Comparison of ENCODE assay signal across 8 cellular contexts in the genomic region with DNA sequence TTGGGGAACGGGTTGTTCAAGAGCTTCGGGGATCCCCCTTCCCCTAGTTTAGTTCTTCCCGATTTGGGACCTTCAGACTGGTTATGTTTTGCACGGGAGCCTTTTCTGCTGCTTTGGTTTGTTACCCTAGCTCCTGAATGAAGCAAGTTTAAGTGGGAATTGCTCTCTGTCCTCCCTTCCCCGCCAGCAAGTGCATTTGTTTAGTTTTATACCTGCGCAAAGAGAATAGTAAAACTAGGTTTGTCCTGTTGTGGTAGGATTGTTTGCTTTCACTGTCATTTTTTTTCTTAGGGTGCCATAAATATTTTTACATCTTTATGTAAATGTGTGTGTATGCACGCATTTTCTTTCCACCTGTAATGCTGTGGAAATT. TPM values are rescaled to one million over a fixed set of nuclear protein-coding genes. Genes with fewer than 3 reads are reported as not detected.
DNase-seq lines count a peak whose midpoint lies in the region; ATAC-seq and TF ChIP-seq lines count a peak whose summit lies in the region.

No MANE protein-coding gene starts in this region.

- DNase-seq in H7, result no peak
- no peak for DNase-seq in fibroblast of pulmonary artery (ENCODE audit: low read depth)
- DNase-seq in prostate gland (ENCODE audit: low spot score), result no peak
- no peak for DNase-seq in AG08395 (ENCODE audit: low spot score)
- DNase-seq in SKM-1 (lab: John Stamatoyannopoulos, UW; ENCODE audit: unreplicated experiment), result no peak
- no peak for DNase-seq in globus pallidus (ENCODE audit: low spot score)

- peaks cover 2% of the 10 kb centered on the region for H3K27me3 ChIP-seq in H7 (ENCODE audit: control insufficient read depth, insufficient read depth, low read length)
- no peaks in the 10 kb centered on the region for H3K27me3 ChIP-seq in prostate gland (replicated peaks; ENCODE audit: insufficient read depth)

- TF ChIP-seq CTCF in fibroblast of pulmonary artery (IDR thresholded peaks at IDR 0.05; ENCODE audit: low read length, missing control alignments) (no peak), prostate gland (IDR thresholded peaks at IDR 0.05) (no peak)

- peak; percentile 6; the same call in 2 of the 3 replicates for ATAC-seq in SK-N-SH treated with all-trans-retinoic acid at 6 μM for 48 hours
- no peak for ATAC-seq in HG03045 (IDR thresholded peaks at IDR 0.05; ENCODE audit: unreplicated experiment)

- H3K36me3 ChIP-seq in H7 (replicated peaks; ENCODE audit: control insufficient read depth, insufficient read depth, low read length), result no peaks in the 10 kb centered on the region
- H3K36me3 ChIP-seq in prostate gland, result no peaks in the 10 kb centered on the region

- peak overlapping the region; percentile 87 to 88 for H3K27ac ChIP-seq in prostate gland

- H3K4me1 ChIP-seq in prostate gland (replicated peaks), result no peaks in the 10 kb centered on the region

- H3K9me3 ChIP-seq in prostate gland, result no peaks in the 10 kb centered on the region

- intact Hi-C loops in prostate gland (cut with DNase I), result no loop called here

- TF ChIP-seq POLR2A in prostate gland (IDR thresholded peaks at IDR 0.05), result no peak

- WGBS in prostate gland, result 12% methylated on average over 7 of the region's 7 CpGs

- H3K4me3 ChIP-seq in H7 (ENCODE audit: insufficient read depth, low read depth, low read length) (peak overlapping the region; percentile 87), fibroblast of pulmonary artery (replicated peaks; ENCODE audit: low read depth, low read length) (peak overlapping the region; percentile 71), prostate gland (peak overlapping the region; percentile 83 to 91)

TF ChIP-seq in SK-N-SH treated with all-trans-retinoic acid at 6 μM for 48 hours, 23 proteins besides CTCF, POLR2A, EP300 and RAD21:
- TF ChIP-seq, protein P1, sequence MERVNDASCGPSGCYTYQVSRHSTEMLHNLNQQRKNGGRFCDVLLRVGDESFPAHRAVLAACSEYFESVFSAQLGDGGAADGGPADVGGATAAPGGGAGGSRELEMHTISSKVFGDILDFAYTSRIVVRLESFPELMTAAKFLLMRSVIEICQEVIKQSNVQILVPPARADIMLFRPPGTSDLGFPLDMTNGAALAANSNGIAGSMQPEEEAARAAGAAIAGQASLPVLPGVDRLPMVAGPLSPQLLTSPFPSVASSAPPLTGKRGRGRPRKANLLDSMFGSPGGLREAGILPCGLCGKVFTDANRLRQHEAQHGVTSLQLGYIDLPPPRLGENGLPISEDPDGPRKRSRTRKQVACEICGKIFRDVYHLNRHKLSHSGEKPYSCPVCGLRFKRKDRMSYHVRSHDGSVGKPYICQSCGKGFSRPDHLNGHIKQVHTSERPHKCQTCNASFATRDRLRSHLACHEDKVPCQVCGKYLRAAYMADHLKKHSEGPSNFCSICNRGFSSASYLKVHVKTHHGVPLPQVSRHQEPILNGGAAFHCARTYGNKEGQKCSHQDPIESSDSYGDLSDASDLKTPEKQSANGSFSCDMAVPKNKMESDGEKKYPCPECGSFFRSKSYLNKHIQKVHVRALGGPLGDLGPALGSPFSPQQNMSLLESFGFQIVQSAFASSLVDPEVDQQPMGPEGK (CRISPR knock-in tag; IDR thresholded peaks at IDR 0.05; ENCODE audit: borderline replicate concordance), result no peak
- no peak for TF ChIP-seq ESRRG (CRISPR knock-in tag; IDR thresholded peaks at IDR 0.05)
- TF ChIP-seq RARB (CRISPR knock-in tag; IDR thresholded peaks at IDR 0.05), result no peak
- TF ChIP-seq, protein P2, sequence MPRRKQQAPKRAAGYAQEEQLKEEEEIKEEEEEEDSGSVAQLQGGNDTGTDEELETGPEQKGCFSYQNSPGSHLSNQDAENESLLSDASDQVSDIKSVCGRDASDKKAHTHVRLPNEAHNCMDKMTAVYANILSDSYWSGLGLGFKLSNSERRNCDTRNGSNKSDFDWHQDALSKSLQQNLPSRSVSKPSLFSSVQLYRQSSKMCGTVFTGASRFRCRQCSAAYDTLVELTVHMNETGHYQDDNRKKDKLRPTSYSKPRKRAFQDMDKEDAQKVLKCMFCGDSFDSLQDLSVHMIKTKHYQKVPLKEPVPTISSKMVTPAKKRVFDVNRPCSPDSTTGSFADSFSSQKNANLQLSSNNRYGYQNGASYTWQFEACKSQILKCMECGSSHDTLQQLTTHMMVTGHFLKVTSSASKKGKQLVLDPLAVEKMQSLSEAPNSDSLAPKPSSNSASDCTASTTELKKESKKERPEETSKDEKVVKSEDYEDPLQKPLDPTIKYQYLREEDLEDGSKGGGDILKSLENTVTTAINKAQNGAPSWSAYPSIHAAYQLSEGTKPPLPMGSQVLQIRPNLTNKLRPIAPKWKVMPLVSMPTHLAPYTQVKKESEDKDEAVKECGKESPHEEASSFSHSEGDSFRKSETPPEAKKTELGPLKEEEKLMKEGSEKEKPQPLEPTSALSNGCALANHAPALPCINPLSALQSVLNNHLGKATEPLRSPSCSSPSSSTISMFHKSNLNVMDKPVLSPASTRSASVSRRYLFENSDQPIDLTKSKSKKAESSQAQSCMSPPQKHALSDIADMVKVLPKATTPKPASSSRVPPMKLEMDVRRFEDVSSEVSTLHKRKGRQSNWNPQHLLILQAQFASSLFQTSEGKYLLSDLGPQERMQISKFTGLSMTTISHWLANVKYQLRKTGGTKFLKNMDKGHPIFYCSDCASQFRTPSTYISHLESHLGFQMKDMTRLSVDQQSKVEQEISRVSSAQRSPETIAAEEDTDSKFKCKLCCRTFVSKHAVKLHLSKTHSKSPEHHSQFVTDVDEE (CRISPR knock-in tag; IDR thresholded peaks at IDR 0.05), result no peak
- TF ChIP-seq ISL1 (CRISPR knock-in tag; IDR thresholded peaks at IDR 0.05), result no peak
- TF ChIP-seq ZNF565 (CRISPR knock-in tag; conservative IDR thresholded peaks at IDR 0.05; ENCODE audit: low read depth), result no peak
- no peak for TF ChIP-seq ZFP3 (CRISPR knock-in tag; IDR thresholded peaks at IDR 0.05)
- no peak for TF ChIP-seq ZNF70 (CRISPR knock-in tag; IDR thresholded peaks at IDR 0.05)
- no peak for TF ChIP-seq ZFP30 (CRISPR knock-in tag; IDR thresholded peaks at IDR 0.05)
- no peak for TF ChIP-seq PPARA (CRISPR knock-in tag; IDR thresholded peaks at IDR 0.05; ENCODE audit: borderline replicate concordance)
- TF ChIP-seq SNAI2 (CRISPR knock-in tag; IDR thresholded peaks at IDR 0.05), result no peak
- no peak for TF ChIP-seq ZC3H10 (CRISPR knock-in tag; IDR thresholded peaks at IDR 0.05)
- TF ChIP-seq ARNTL (CRISPR knock-in tag; IDR thresholded peaks at IDR 0.05; ENCODE audit: borderline replicate concordance, low read depth), result no peak
- TF ChIP-seq, protein P3, sequence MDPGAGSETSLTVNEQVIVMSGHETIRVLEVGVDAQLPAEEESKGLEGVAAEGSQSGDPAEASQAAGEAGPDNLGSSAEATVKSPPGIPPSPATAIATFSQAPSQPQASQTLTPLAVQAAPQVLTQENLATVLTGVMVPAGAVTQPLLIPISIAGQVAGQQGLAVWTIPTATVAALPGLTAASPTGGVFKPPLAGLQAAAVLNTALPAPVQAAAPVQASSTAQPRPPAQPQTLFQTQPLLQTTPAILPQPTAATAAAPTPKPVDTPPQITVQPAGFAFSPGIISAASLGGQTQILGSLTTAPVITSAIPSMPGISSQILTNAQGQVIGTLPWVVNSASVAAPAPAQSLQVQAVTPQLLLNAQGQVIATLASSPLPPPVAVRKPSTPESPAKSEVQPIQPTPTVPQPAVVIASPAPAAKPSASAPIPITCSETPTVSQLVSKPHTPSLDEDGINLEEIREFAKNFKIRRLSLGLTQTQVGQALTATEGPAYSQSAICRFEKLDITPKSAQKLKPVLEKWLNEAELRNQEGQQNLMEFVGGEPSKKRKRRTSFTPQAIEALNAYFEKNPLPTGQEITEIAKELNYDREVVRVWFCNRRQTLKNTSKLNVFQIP (CRISPR knock-in tag; IDR thresholded peaks at IDR 0.05; ENCODE audit: borderline replicate concordance, low read depth), result no peak
- no peak for TF ChIP-seq TOX (CRISPR knock-in tag; IDR thresholded peaks at IDR 0.05; ENCODE audit: borderline replicate concordance)
- TF ChIP-seq, protein P4, sequence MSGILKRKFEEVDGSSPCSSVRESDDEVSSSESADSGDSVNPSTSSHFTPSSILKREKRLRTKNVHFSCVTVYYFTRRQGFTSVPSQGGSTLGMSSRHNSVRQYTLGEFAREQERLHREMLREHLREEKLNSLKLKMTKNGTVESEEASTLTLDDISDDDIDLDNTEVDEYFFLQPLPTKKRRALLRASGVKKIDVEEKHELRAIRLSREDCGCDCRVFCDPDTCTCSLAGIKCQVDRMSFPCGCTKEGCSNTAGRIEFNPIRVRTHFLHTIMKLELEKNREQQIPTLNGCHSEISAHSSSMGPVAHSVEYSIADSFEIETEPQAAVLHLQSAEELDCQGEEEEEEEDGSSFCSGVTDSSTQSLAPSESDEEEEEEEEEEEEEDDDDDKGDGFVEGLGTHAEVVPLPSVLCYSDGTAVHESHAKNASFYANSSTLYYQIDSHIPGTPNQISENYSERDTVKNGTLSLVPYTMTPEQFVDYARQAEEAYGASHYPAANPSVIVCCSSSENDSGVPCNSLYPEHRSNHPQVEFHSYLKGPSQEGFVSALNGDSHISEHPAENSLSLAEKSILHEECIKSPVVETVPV (CRISPR knock-in tag; IDR thresholded peaks at IDR 0.05), result no peak
- no peak for TF ChIP-seq BACH2 (CRISPR knock-in tag; IDR thresholded peaks at IDR 0.05; ENCODE audit: borderline replicate concordance)
- no peak for TF ChIP-seq OSR1 (CRISPR knock-in tag; IDR thresholded peaks at IDR 0.05)
TF ChIP-seq in SK-N-SH treated with all-trans-retinoic acid at 6 μM for 48 hours: peak in this region for 0.

RNA-seq across cellular contexts. Expression of a gene that starts 0.7 kb away (rescaled TPM):
- total RNA-seq in H7 (2014; rRNA removed; shearing (Covaris generic)), result 8.6 and 13.3 TPM in 2 replicates
- total RNA-seq in prostate gland, result 10 to 100 TPM; 26.8 to 93.3 TPM
